19 cellular contexts compared by ENCODE assay signal in the genomic region with DNA sequence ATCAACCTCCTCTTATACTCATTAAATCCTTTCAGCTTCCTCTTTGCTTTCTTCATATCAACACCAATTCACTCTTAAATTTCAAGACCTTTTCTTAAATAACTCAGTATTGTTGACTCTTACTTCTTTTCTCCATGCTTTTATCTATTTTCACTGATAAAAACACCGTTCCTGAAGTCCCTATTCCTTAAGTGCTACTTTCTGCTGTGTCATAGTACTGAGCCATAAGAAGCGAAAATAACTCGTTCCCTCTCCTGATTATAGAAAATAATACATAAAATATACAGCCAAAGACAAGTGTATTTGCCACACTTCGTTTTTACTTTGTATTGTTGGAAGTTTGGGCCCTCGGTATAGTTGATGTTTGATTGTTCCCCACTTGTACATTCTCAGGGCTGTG.
"Had no signal": no experiment of that assay in that cellular context is flagged by ENCODE, and none has a peak within 500 bp of the region (broad histone marks: within the 10 kb centered on the region; RNA-seq: fewer than 3 reads in every experiment).

No MANE protein-coding gene starts in this region.

- ATAC-seq: natural killer cell; stimulated activated memory B cell treated with anti-CD40 and anti-IgM and Interleukin-4, amounts not matched to agents 10 μg/mL and 1 μg/mL and 100 μg/mL, for 72 hours had no signal

- H3K9me3 Mint-ChIP-seq: natural killer cell; neural progenitor cell; stimulated activated memory B cell treated with anti-CD40 and anti-IgM and Interleukin-4, amounts not matched to agents 10 μg/mL and 1 μg/mL and 100 μg/mL, for 72 hours; stimulated activated naive CD8-positive, alpha-beta T cell treated with anti-CD3 and anti-CD28 coated beads, Interleukin-15, amount 100 ng/mL, for 72 hours; type B pancreatic cell had no signal

- H3K27ac Mint-ChIP-seq: natural killer cell; nephron; neural progenitor cell; progenitor cell of endocrine pancreas; stimulated activated memory B cell treated with anti-CD40 and anti-IgM and Interleukin-4, amounts not matched to agents 10 μg/mL and 1 μg/mL and 100 μg/mL, for 72 hours; stimulated activated naive CD8-positive, alpha-beta T cell treated with anti-CD3 and anti-CD28 coated beads, Interleukin-15, amount 100 ng/mL, for 72 hours; type B pancreatic cell had no signal

- H3K4me3 Mint-ChIP-seq: natural killer cell; nephron; neural progenitor cell; stimulated activated memory B cell treated with anti-CD40 and anti-IgM and Interleukin-4, amounts not matched to agents 10 μg/mL and 1 μg/mL and 100 μg/mL, for 72 hours; stimulated activated naive CD8-positive, alpha-beta T cell treated with anti-CD3 and anti-CD28 coated beads, Interleukin-15, amount 100 ng/mL, for 72 hours; type B pancreatic cell had no signal

- H2AFZ ChIP-seq: neural progenitor cell, parathyroid adenoma had no signal

- H3K27me3 Mint-ChIP-seq: progenitor cell of endocrine pancreas; stimulated activated memory B cell treated with anti-CD40 and anti-IgM and Interleukin-4, amounts not matched to agents 10 μg/mL and 1 μg/mL and 100 μg/mL, for 72 hours; stimulated activated naive CD8-positive, alpha-beta T cell treated with anti-CD3 and anti-CD28 coated beads, Interleukin-15, amount 100 ng/mL, for 72 hours; type B pancreatic cell had no signal

- H3K27ac ChIP-seq: neural progenitor cell, ovary, parathyroid adenoma, psoas muscle, right lobe of liver, sigmoid colon, suprapubic skin, testis, tibial artery, transverse colon, upper lobe of right lung, uterus had no signal

- H3K4me2 ChIP-seq: neural progenitor cell had no signal

- DNase-seq: natural killer cell, psoas muscle, right lobe of liver, sigmoid colon, tibial artery, transverse colon, upper lobe of right lung had no signal

- H3K4me1 Mint-ChIP-seq: neural progenitor cell had no signal

- H3K79me2 ChIP-seq: parathyroid adenoma had no signal

- FAIRE-seq: small intestine had no signal

- H3K9me3 ChIP-seq: ovary, psoas muscle, right lobe of liver, sigmoid colon, suprapubic skin, testis, tibial artery, transverse colon, upper lobe of right lung, uterus had no signal

- H3K36me3 Mint-ChIP-seq: natural killer cell had no signal

- H3K36me3 ChIP-seq: neural progenitor cell, ovary, right lobe of liver, sigmoid colon, suprapubic skin, tibial artery, upper lobe of right lung, uterus had no signal

- H3K27me3 ChIP-seq: neural progenitor cell, ovary, right lobe of liver, sigmoid colon, suprapubic skin, testis, tibial artery, transverse colon, upper lobe of right lung, uterus had no signal

- H3K4me3 ChIP-seq: neural progenitor cell, ovary, psoas muscle, right lobe of liver, sigmoid colon, suprapubic skin, testis, tibial artery, transverse colon, upper lobe of right lung, uterus had no signal

- H3K9ac ChIP-seq: neural progenitor cell, parathyroid adenoma had no signal

- H3K4me1 ChIP-seq: neural progenitor cell, right lobe of liver, sigmoid colon, suprapubic skin, testis, tibial artery, upper lobe of right lung, uterus had no signal
